Comparison of ENCODE assay signal across 12 cellular contexts in the genomic region with DNA sequence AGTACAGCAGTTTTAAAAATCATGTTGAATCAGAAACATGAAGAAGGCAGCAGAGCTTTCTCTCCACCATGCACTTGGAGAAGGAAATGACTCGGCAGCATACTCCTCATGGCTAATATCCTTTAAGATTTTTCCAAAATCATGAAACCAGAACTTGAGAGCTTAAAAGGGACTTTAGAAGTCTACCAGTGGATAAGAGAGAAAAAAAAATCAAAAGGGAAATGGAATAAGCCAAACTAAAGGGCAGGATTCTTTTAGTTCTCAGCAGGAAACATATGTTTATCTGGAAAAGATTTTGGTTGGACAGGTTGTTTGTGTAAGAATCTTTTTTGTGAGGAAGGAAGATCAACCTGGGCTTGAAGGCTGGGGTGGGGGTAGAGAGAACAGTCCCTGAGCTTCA.
A peak's percentile ranks its signal among the peaks of the same experiment; 100 is the strongest.
DNase-seq lines count a peak whose midpoint lies in the region; ATAC-seq and TF ChIP-seq lines count a peak whose summit lies in the region.
"Had no signal": no experiment of that assay in that cellular context is flagged by ENCODE, and none has a peak within 500 bp of the region (broad histone marks: within the 10 kb centered on the region; RNA-seq: fewer than 3 reads in every experiment).

No MANE protein-coding gene starts in this region.

- H3K27me3 ChIP-seq in left ventricle myocardium inferior (ENCODE audit: low read depth): no peaks in the 10 kb centered on the region
- no peaks in the 10 kb centered on the region for H3K27me3 ChIP-seq in gastrocnemius medialis

- peaks cover 67% of the 10 kb centered on the region for H3K4me1 Mint-ChIP-seq in activated T-helper 17 cell treated with anti-CD3 and anti-CD28 coated beads, Interleukin-2, amount 50 U/mL, for 72 hours
- H3K4me1 Mint-ChIP-seq: naive B cell had no signal

- in situ Hi-C loops in gastrocnemius medialis (cut with MboI; ENCODE audit: low sequenced_read_pairs in 4 of 4): no loop called here

- intact Hi-C loops in left ventricle myocardium inferior (cut with micrococcal nuclease) (no loop called here), left cardiac atrium (cut with DNase I) (no loop called here), gastrocnemius medialis (cut with DNase I; ENCODE audit: low total_unique reads) (no loop called here)

- H3K9me3 Mint-ChIP-seq in activated T-helper 17 cell treated with anti-CD3 and anti-CD28 coated beads, Interleukin-2, amount 50 U/mL, for 72 hours: no peaks in the 10 kb centered on the region

- no peak for DNase-seq in left ventricle myocardium inferior
- DNase-seq in left cardiac atrium: no peak
- peak; percentile 13 for DNase-seq in kidney tubule cell (ENCODE audit: low spot score)
- DNase-seq in gastrocnemius medialis: no peak
- DNase-seq in retina: no peak
- no peak for DNase-seq in A172 (ENCODE audit: low spot score)
- DNase-seq: activated CD4-positive, alpha-beta T cell treated with anti-CD3 and anti-CD28 coated beads for 1 hour; MM.1S; naive B cell; substantia nigra had no signal

- no peaks in the 10 kb centered on the region for H3K27me3 Mint-ChIP-seq in activated T-helper 17 cell treated with anti-CD3 and anti-CD28 coated beads, Interleukin-2, amount 50 U/mL, for 72 hours

- H3K9me3 ChIP-seq in left ventricle myocardium inferior (replicated peaks) (peaks cover 4% of the 10 kb centered on the region), gastrocnemius medialis (no peaks in the 10 kb centered on the region)

- H3K36me3 ChIP-seq in left ventricle myocardium inferior: no peaks in the 10 kb centered on the region
- H3K36me3 ChIP-seq in gastrocnemius medialis: no peaks in the 10 kb centered on the region

- no peak overlapping the region for H3K4me3 ChIP-seq in left ventricle myocardium inferior
- H3K4me3 ChIP-seq in gastrocnemius medialis: no peak overlapping the region

- no peak for TF ChIP-seq POLR2A in gastrocnemius medialis (IDR thresholded peaks at IDR 0.05)

- H3K4me1 ChIP-seq in left ventricle myocardium inferior: peaks cover 79% of the 10 kb centered on the region
- peaks cover 11 to 20% of the 10 kb centered on the region in 2 donors for H3K4me1 ChIP-seq in gastrocnemius medialis

- H3K4me3 Mint-ChIP-seq in activated T-helper 17 cell treated with anti-CD3 and anti-CD28 coated beads, Interleukin-2, amount 50 U/mL, for 72 hours: peak overlapping the region; percentile 54
- H3K4me3 Mint-ChIP-seq: naive B cell had no signal

- H3K27ac ChIP-seq in left ventricle myocardium inferior (replicated peaks): peak overlapping the region; percentile 60
- H3K27ac ChIP-seq in gastrocnemius medialis: peak overlapping the region in 1 of 4 donors; percentile 33

- peak overlapping the region; percentile 79 for H3K27ac Mint-ChIP-seq in activated T-helper 17 cell treated with anti-CD3 and anti-CD28 coated beads, Interleukin-2, amount 50 U/mL, for 72 hours

- TF ChIP-seq CTCF in left ventricle myocardium inferior (IDR thresholded peaks at IDR 0.05; ENCODE audit: borderline replicate concordance) (no peak), gastrocnemius medialis (IDR thresholded peaks at IDR 0.05 in 4 of 5, conservative IDR thresholded peaks at IDR 0.05 in 1 of 5) (no peak)

- ATAC-seq in left cardiac atrium: no peak
- no peak for ATAC-seq in activated T-helper 17 cell treated with anti-CD3 and anti-CD28 coated beads, Interleukin-2, amount 50 U/mL, for 72 hours (replicated peaks)
- no peak for ATAC-seq in gastrocnemius medialis
- ATAC-seq: HCT116 had no signal

- H3K36me3 Mint-ChIP-seq in activated T-helper 17 cell treated with anti-CD3 and anti-CD28 coated beads, Interleukin-2, amount 50 U/mL, for 72 hours (ENCODE audit: low read depth): peaks cover 45% of the 10 kb centered on the region
